1 cellular context compared by ENCODE assay signal in genomic region chr1:184051485-184052193, GRCh38.
TF ChIP-seq lines count a peak whose summit lies in the region.

TSEN15 (plus strand) TSS chr1:184051730; CDS start chr1:184051756, 26 bp downstream.

TF ChIP-seq in K562, 482 proteins besides CTCF, POLR2A, EP300 and RAD21 (continued from another document and continues in another):
- TF ChIP-seq RERE (CRISPR knock-in tag; IDR thresholded peaks at IDR 0.05; ENCODE audit: borderline replicate concordance): no peak
- TF ChIP-seq NCOR1 (IDR thresholded peaks at IDR 0.05): peak; percentile 28; the same call in 1 of the 2 replicates
- no peak; the same call in 1 of the 2 replicates for TF ChIP-seq ZNF41 (CRISPR knock-in tag; conservative IDR thresholded peaks at IDR 0.05)
- peak; percentile 86 for TF ChIP-seq PRPF4 (IDR thresholded peaks at IDR 0.05; ENCODE audit: insufficient read depth, low read depth, low read length, poor library complexity, severe bottlenecking)
- 0 out of 2 replicates have a peak, but pooled peaks have one; percentile 53 for TF ChIP-seq NR2C1 (IDR thresholded peaks at IDR 0.05)
- TF ChIP-seq NR2C1 (tag; IDR thresholded peaks at IDR 0.05): peak; percentile 83
- peak; percentile 99 for TF ChIP-seq MYC (IDR thresholded peaks at IDR 0.05; ENCODE audit: low read depth, low read length)
- no peak for TF ChIP-seq MYC (CRISPR knock-in tag; IDR thresholded peaks at IDR 0.05; ENCODE audit: borderline replicate concordance, low read depth)
- no peak for TF ChIP-seq SNAPC5 (CRISPR knock-in tag; IDR thresholded peaks at IDR 0.05)
- TF ChIP-seq ZNF431 (CRISPR knock-in tag; IDR thresholded peaks at IDR 0.05): peak; percentile 69
- peak in 1 of 2 experiments; percentile 79; a peak in 1 of 3 replicates for TF ChIP-seq CBX3 (IDR thresholded peaks at IDR 0.05; ENCODE audit: borderline replicate concordance in 1 of 2, low read length in 2 of 2)
- TF ChIP-seq ZNF239 (CRISPR knock-in tag; IDR thresholded peaks at IDR 0.05): peak; percentile 36; the same call in 1 of the 2 replicates
- peak; percentile 20 for TF ChIP-seq TEAD4 (IDR thresholded peaks at IDR 0.05; ENCODE audit: low read length)
- no peak for TF ChIP-seq TEAD4 (CRISPR knock-in tag; IDR thresholded peaks at IDR 0.05; ENCODE audit: borderline replicate concordance)
- TF ChIP-seq TRIM28 (IDR thresholded peaks at IDR 0.05): no peak; the same call in 1 of the 2 replicates
- TF ChIP-seq SRSF3 (IDR thresholded peaks at IDR 0.05; ENCODE audit: insufficient read depth, low read length): peak; percentile 29; the same call in 1 of the 2 replicates
- peak in 1 of 2 experiments; percentile 67; a peak in 2 of 4 replicates for TF ChIP-seq HDAC1 (IDR thresholded peaks at IDR 0.05)
- TF ChIP-seq HDGF (IDR thresholded peaks at IDR 0.05): no peak
- TF ChIP-seq ETV6 (IDR thresholded peaks at IDR 0.05; ENCODE audit: borderline replicate concordance in 1 of 2, low read depth in 2 of 2, low read length in 1 of 2): 0 out of 4 replicates have a peak, but pooled peaks of 1 of the 2 experiments have one; percentile 35
- no peak for TF ChIP-seq ETV6 (CRISPR knock-in tag; IDR thresholded peaks at IDR 0.05; ENCODE audit: borderline replicate concordance)
- peak; percentile 94; the same call in 1 of the 2 replicates for TF ChIP-seq NR4A1 (CRISPR knock-in tag; IDR thresholded peaks at IDR 0.05)
- peak; percentile 68; the same call in 1 of the 2 replicates for TF ChIP-seq NR4A1 (tag; IDR thresholded peaks at IDR 0.05)
- TF ChIP-seq ZNF384 (IDR thresholded peaks at IDR 0.05; ENCODE audit: low read depth, low read length): 0 out of 2 replicates have a peak, but pooled peaks have one; percentile 17
- TF ChIP-seq GTF2E2 (tag; IDR thresholded peaks at IDR 0.05): peak; percentile 98
- TF ChIP-seq ARID2 (IDR thresholded peaks at IDR 0.05): no peak
- peak; percentile 82 for TF ChIP-seq E2F3 (CRISPR knock-in tag; IDR thresholded peaks at IDR 0.05)
- TF ChIP-seq HNRNPL (IDR thresholded peaks at IDR 0.05; ENCODE audit: low read depth, low read length): 0 out of 2 replicates have a peak, but pooled peaks have one; percentile 40
- TF ChIP-seq ZNF592 (IDR thresholded peaks at IDR 0.05): peak; percentile 82; the same call in 1 of the 2 replicates
- TF ChIP-seq POLR2B (IDR thresholded peaks at IDR 0.05; ENCODE audit: low read depth, partially characterized antibody): peak; percentile 76
- TF ChIP-seq RB1 (IDR thresholded peaks at IDR 0.05; ENCODE audit: low read depth): peak; percentile 98
- peak; percentile 77 for TF ChIP-seq KLF13 (tag; IDR thresholded peaks at IDR 0.05; ENCODE audit: borderline replicate concordance, low read depth)
- TF ChIP-seq ZNF143 (CRISPR knock-in tag; IDR thresholded peaks at IDR 0.05): peak; percentile 77
- no peak for TF ChIP-seq HOMEZ (CRISPR knock-in tag; IDR thresholded peaks at IDR 0.05)
- no peak for TF ChIP-seq SP2 (IDR thresholded peaks at IDR 0.05; ENCODE audit: extremely low read depth, low read depth, low read length, poor library complexity, severe bottlenecking)
- TF ChIP-seq ZNF197 (CRISPR knock-in tag; IDR thresholded peaks at IDR 0.05; ENCODE audit: low read depth): peak; percentile 80; the same call in 1 of the 2 replicates
- TF ChIP-seq BCL6 (CRISPR knock-in tag; IDR thresholded peaks at IDR 0.05): no peak; the same call in 1 of the 2 replicates
- peak; percentile 99 for TF ChIP-seq BRD4 (IDR thresholded peaks at IDR 0.05)
- peak in 1 of 2 experiments; percentile 82; a peak in 2 of 4 replicates for TF ChIP-seq RCOR1 (IDR thresholded peaks at IDR 0.05; ENCODE audit: borderline replicate concordance in 1 of 2, low read depth in 2 of 2, low read length in 2 of 2)
- no peak for TF ChIP-seq HIVEP1 (CRISPR knock-in tag; IDR thresholded peaks at IDR 0.05)
- TF ChIP-seq PRDM10 (IDR thresholded peaks at IDR 0.05; ENCODE audit: partially characterized antibody): peak; percentile 20
- peak; percentile 99 for TF ChIP-seq POLR2G (IDR thresholded peaks at IDR 0.05; ENCODE audit: low read depth, low read length)
- no peak for TF ChIP-seq MITF (IDR thresholded peaks at IDR 0.05)
- 0 out of 2 replicates have a peak, but pooled peaks have one; percentile 46 for TF ChIP-seq MEF2A (IDR thresholded peaks at IDR 0.05; ENCODE audit: control insufficient read depth, low read depth, low read length)
- peak; percentile 35 for TF ChIP-seq RBM25 (IDR thresholded peaks at IDR 0.05; ENCODE audit: low read depth, low read length, severe bottlenecking)
- TF ChIP-seq KDM1A (IDR thresholded peaks at IDR 0.05): 0 out of 4 replicates have a peak, but pooled peaks of 1 of the 2 experiments have one; percentile 3
- TF ChIP-seq HMGN3 (IDR thresholded peaks at IDR 0.05; ENCODE audit: borderline replicate concordance, extremely low read depth, insufficient read length, low read depth, low read length): peak; percentile 96
- TF ChIP-seq E2F6 (IDR thresholded peaks at IDR 0.05; ENCODE audit: borderline replicate concordance in 1 of 2, extremely low read depth in 1 of 2, insufficient read depth in 1 of 2, insufficient read length in 1 of 2, low read depth in 1 of 2, low read length in 1 of 2, poor library complexity in 1 of 2, severe bottlenecking in 1 of 2): peak; percentile 86 to 92
- TF ChIP-seq HNRNPK (IDR thresholded peaks at IDR 0.05; ENCODE audit: low read depth, low read length, poor library complexity, severe bottlenecking): peak; percentile 21
- peak; percentile 19 for TF ChIP-seq ETS2 (tag; IDR thresholded peaks at IDR 0.05; ENCODE audit: borderline replicate concordance, poor library complexity, severe bottlenecking)
